Comparison of ENCODE assay signal across 1 cellular context in the genomic region with DNA sequence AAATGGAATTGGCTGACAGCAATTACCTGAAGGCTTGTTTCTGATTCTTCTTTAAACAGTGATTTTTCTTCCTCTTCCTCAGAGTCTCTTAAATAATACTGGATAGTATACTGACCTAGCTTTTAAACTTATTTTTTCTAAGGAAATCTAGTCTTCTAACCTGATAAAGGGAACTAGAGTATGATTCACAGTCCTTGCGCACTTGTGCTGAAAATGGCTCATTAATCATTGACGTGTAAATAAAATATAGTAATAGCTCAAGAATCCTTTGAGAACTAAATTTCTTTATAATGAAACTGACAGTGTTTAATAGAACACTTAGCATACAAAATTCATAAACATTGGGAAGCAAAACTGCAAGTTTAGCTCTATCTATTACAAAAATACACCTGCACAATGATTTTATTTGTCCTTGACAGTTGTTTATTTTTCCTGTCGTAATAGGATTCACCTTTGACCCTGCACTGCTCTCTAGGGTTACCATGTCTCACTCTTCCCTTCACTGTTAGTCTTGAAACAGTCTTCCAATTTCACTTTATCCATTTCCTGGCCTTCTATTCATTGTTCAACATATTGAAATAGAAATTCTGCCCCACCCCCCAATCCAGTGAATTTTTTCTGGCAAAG.
A peak's percentile ranks its signal among the peaks of the same experiment; 100 is the strongest.
TF ChIP-seq lines count a peak whose summit lies in the region.
"Not testable (repeated sequence)": the region's sequence is repeated elsewhere in the genome, so short reads cannot be mapped to it uniquely, and the experiment has no call there.

No MANE protein-coding gene starts in this region.

TF ChIP-seq in HepG2, 621 proteins besides CTCF, POLR2A, EP300 and RAD21:
- TF ChIP-seq HNF4A (CRISPR knock-in tag; IDR thresholded peaks at IDR 0.05) (peak; percentile 22; the same call in 1 of the 2 replicates), FOXA3 (CRISPR knock-in tag; IDR thresholded peaks at IDR 0.05) (peak; percentile 39; the same call in 1 of the 2 replicates), BCL6 (CRISPR knock-in tag; IDR thresholded peaks at IDR 0.05) (peak; percentile 88), HNF4G (IDR thresholded peaks at IDR 0.05; ENCODE audit: borderline replicate concordance, low read depth, low read length) (peak; percentile 29; the same call in 1 of the 2 replicates), FOXA1 (CRISPR knock-in tag; IDR thresholded peaks at IDR 0.05) (0 out of 2 replicates have a peak, but pooled peaks have one; percentile 21), NR2F1 (CRISPR knock-in tag; IDR thresholded peaks at IDR 0.05) (peak in 1 of 2 experiments; percentile 51; a peak in 1 of 4 replicates), NR2F6 (IDR thresholded peaks at IDR 0.05) (peak; percentile 76), NR2F6 (CRISPR knock-in tag; IDR thresholded peaks at IDR 0.05) (peak; percentile 73; the same call in 1 of the 2 replicates), RARA (CRISPR knock-in tag; IDR thresholded peaks at IDR 0.05) (0 out of 2 replicates have a peak, but pooled peaks have one; percentile 17)
- TF ChIP-seq, protein P1, sequence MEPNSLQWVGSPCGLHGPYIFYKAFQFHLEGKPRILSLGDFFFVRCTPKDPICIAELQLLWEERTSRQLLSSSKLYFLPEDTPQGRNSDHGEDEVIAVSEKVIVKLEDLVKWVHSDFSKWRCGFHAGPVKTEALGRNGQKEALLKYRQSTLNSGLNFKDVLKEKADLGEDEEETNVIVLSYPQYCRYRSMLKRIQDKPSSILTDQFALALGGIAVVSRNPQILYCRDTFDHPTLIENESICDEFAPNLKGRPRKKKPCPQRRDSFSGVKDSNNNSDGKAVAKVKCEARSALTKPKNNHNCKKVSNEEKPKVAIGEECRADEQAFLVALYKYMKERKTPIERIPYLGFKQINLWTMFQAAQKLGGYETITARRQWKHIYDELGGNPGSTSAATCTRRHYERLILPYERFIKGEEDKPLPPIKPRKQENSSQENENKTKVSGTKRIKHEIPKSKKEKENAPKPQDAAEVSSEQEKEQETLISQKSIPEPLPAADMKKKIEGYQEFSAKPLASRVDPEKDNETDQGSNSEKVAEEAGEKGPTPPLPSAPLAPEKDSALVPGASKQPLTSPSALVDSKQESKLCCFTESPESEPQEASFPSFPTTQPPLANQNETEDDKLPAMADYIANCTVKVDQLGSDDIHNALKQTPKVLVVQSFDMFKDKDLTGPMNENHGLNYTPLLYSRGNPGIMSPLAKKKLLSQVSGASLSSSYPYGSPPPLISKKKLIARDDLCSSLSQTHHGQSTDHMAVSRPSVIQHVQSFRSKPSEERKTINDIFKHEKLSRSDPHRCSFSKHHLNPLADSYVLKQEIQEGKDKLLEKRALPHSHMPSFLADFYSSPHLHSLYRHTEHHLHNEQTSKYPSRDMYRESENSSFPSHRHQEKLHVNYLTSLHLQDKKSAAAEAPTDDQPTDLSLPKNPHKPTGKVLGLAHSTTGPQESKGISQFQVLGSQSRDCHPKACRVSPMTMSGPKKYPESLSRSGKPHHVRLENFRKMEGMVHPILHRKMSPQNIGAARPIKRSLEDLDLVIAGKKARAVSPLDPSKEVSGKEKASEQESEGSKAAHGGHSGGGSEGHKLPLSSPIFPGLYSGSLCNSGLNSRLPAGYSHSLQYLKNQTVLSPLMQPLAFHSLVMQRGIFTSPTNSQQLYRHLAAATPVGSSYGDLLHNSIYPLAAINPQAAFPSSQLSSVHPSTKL (CRISPR knock-in tag; IDR thresholded peaks at IDR 0.05), result 0 out of 2 replicates have a peak, but pooled peaks have one; percentile 30
- TF ChIP-seq HNF4G (CRISPR knock-in tag; IDR thresholded peaks at IDR 0.05; ENCODE audit: borderline replicate concordance, low read depth); FOXA1 (IDR thresholded peaks at IDR 0.05): not testable (repeated sequence)
